In genomic region chr4:31545755-31546154, GRCh38 we compare ENCODE assay signal across 26 cellular contexts.
A peak's percentile ranks its signal among the peaks of the same experiment; 100 is the strongest.
DNase-seq lines count a peak whose midpoint lies in the region; ATAC-seq and TF ChIP-seq lines count a peak whose summit lies in the region.
"Had no signal": no experiment of that assay in that cellular context is flagged by ENCODE, and none has a peak within 500 bp of the region (broad histone marks: within the 10 kb centered on the region; RNA-seq: fewer than 3 reads in every experiment).

No MANE protein-coding gene starts in this region.

- H3K27ac Mint-ChIP-seq in activated CD4-positive, alpha-beta memory T cell treated with anti-CD3 and anti-CD28 coated beads, Interleukin-2, amount 10 ng/mL, durations not matched to agents 7 days and 5 days = no peak overlapping the region
- H3K27ac Mint-ChIP-seq: CD8-positive, alpha-beta T cell; IgD-negative memory B cell had no signal

- H2AFZ ChIP-seq in neuronal stem cell (ENCODE audit: low read length) = peak overlapping the region; percentile 79

- no peak for TF ChIP-seq CTCF in right atrium auricular region (IDR thresholded peaks at IDR 0.05)
- no peak for TF ChIP-seq CTCF in foreskin keratinocyte (conservative IDR thresholded peaks at IDR 0.05)

- no peaks in the 10 kb centered on the region for H3K4me1 ChIP-seq in right atrium auricular region
- no peaks in the 10 kb centered on the region for H3K4me1 ChIP-seq in foreskin keratinocyte
- H3K4me1 ChIP-seq in neuronal stem cell (ENCODE audit: control insufficient read depth in 2 of 2, insufficient read depth in 1 of 2, low read depth in 1 of 2, low read length in 2 of 2) = peaks cover 0 to 4% of the 10 kb centered on the region in 2 donors

- H2AK5ac ChIP-seq in neuronal stem cell (ENCODE audit: low read depth, low read length) = no peak overlapping the region

- no peak overlapping the region for H3K27ac ChIP-seq in right atrium auricular region
- no peak overlapping the region for H3K27ac ChIP-seq in foreskin keratinocyte
- no peak overlapping the region for H3K27ac ChIP-seq in neuronal stem cell (replicated peaks; ENCODE audit: low read length)
- H3K27ac ChIP-seq: C4-2B, HL-60, KMS-11, SK-N-MC had no signal

- H3K27me3 ChIP-seq in right atrium auricular region (no peaks in the 10 kb centered on the region), foreskin keratinocyte (no peaks in the 10 kb centered on the region), neuronal stem cell (ENCODE audit: control insufficient read depth in 3 of 3, insufficient read depth in 3 of 3, low read depth in 1 of 3, low read length in 3 of 3) (no peaks in the 10 kb centered on the region)

- DNase-seq in left ventricle myocardium superior = no peak
- no peak for DNase-seq in right atrium auricular region (ENCODE audit: low spot score)
- DNase-seq in amniotic epithelial cell (ENCODE audit: low read depth) = peak; percentile 46
- DNase-seq in foreskin keratinocyte = peak; percentile 42 to 62
- no peak for DNase-seq in neuronal stem cell (ENCODE audit: low spot score)
- DNase-seq in retina = no peak
- no peak for DNase-seq in activated CD4-positive, alpha-beta memory T cell treated with anti-CD3 and anti-CD28 coated beads, Interleukin-2, amount 10 ng/mL, durations not matched to agents 7 days and 5 days
- DNase-seq: CD8-positive, alpha-beta T cell; DMS 273 treated with DMSO at 0.1 percent for 48 hours; DMS79; EL; GF-D8; NCI-H1092 treated with DMSO at 0.1 percent for 48 hours; NCI-H1436 treated with DMSO at 0.1 percent for 48 hours; NCI-H187 treated with DMSO at 0.1 percent for 48 hours; NCI-H446; NCI-H524 treated with DMSO at 0.1 percent for 48 hours; NCI-H774; PC-3; SHP77 treated with DMSO at 0.1 percent for 48 hours had no signal

- H2BK5ac ChIP-seq in neuronal stem cell (ENCODE audit: low read length) = no peak overlapping the region

- intact Hi-C loops in left ventricle myocardium superior (cut with micrococcal nuclease) = no loop called here

- no peak overlapping the region for H2BK120ac ChIP-seq in neuronal stem cell (ENCODE audit: low read depth, low read length)

- H3K4me1 Mint-ChIP-seq in activated CD4-positive, alpha-beta memory T cell treated with anti-CD3 and anti-CD28 coated beads, Interleukin-2, amount 10 ng/mL, durations not matched to agents 7 days and 5 days = no peaks in the 10 kb centered on the region
- H3K4me1 Mint-ChIP-seq: IgD-negative memory B cell had no signal

- no peak overlapping the region for H4K8ac ChIP-seq in neuronal stem cell (ENCODE audit: low read depth, low read length)

- H3K4me3 ChIP-seq in right atrium auricular region (no peak overlapping the region), neuronal stem cell (ENCODE audit: low read length in 2 of 2) (no peak overlapping the region)
- H3K4me3 ChIP-seq: SK-N-MC had no signal

- no CpG with 5 or more reads among the region's 1 CpG for WGBS in neuronal stem cell (ENCODE audit: extremely low coverage in 2 of 2, insufficient read length in 2 of 2, insufficient replicate concordance in 1 of 2), 2 donors

- no peak overlapping the region for H3K4me2 ChIP-seq in neuronal stem cell (ENCODE audit: insufficient read depth, low read length, poor library complexity, severe bottlenecking)
- H3K4me2 ChIP-seq: KMS-11 had no signal

- H3K18ac ChIP-seq in neuronal stem cell (ENCODE audit: low read length) = no peak overlapping the region

- H3K9me3 ChIP-seq in right atrium auricular region (no peaks in the 10 kb centered on the region), neuronal stem cell (replicated peaks in 1 of 2; ENCODE audit: control insufficient read depth in 2 of 2, insufficient read depth in 1 of 2, low read depth in 1 of 2, low read length in 2 of 2) (no peaks in the 10 kb centered on the region)

- no peak overlapping the region for H3K9ac ChIP-seq in neuronal stem cell (ENCODE audit: low read depth, low read length, poor library complexity)
- H3K9ac ChIP-seq: KMS-11 had no signal

- no peaks in the 10 kb centered on the region for H3K79me1 ChIP-seq in neuronal stem cell (ENCODE audit: low read depth, low read length)

- no peak overlapping the region for H3K4ac ChIP-seq in neuronal stem cell (ENCODE audit: low read length)

- no peaks in the 10 kb centered on the region for H3K36me3 Mint-ChIP-seq in activated CD4-positive, alpha-beta memory T cell treated with anti-CD3 and anti-CD28 coated beads, Interleukin-2, amount 10 ng/mL, durations not matched to agents 7 days and 5 days (ENCODE audit: low read depth)
- H3K36me3 Mint-ChIP-seq: CD8-positive, alpha-beta T cell; IgD-negative memory B cell had no signal

- no peak overlapping the region for H4K91ac ChIP-seq in neuronal stem cell (ENCODE audit: low read depth, low read length, poor library complexity)

- H2BK15ac ChIP-seq in neuronal stem cell (ENCODE audit: low read length) = no peak overlapping the region

- POLR2A ChIA-PET in activated CD4-positive, alpha-beta memory T cell treated with anti-CD3 and anti-CD28 coated beads, Interleukin-2, amount 10 ng/mL, durations not matched to agents 7 days and 5 days (lab: Charles Lee) = no interaction called here

- no peak overlapping the region for H2BK12ac ChIP-seq in neuronal stem cell (ENCODE audit: low read length)

- no peak overlapping the region for H3K14ac ChIP-seq in neuronal stem cell (ENCODE audit: low read length)

- CTCF ChIA-PET in activated CD4-positive, alpha-beta memory T cell treated with anti-CD3 and anti-CD28 coated beads, Interleukin-2, amount 10 ng/mL, durations not matched to agents 7 days and 5 days (lab: Charles Lee) = no interaction called here

- ATAC-seq in left ventricle myocardium superior (peak; percentile 70), foreskin keratinocyte (peak; percentile 76), GM19455 (IDR thresholded peaks at IDR 0.05; ENCODE audit: unreplicated experiment) (no peak)
- ATAC-seq: CD8-positive, alpha-beta T cell; PC-3 had no signal

- no peak overlapping the region for H3K4me3 Mint-ChIP-seq in activated CD4-positive, alpha-beta memory T cell treated with anti-CD3 and anti-CD28 coated beads, Interleukin-2, amount 10 ng/mL, durations not matched to agents 7 days and 5 days
- H3K4me3 Mint-ChIP-seq: CD8-positive, alpha-beta T cell; IgD-negative memory B cell had no signal

- no peaks in the 10 kb centered on the region for H3K36me3 ChIP-seq in right atrium auricular region
- no peaks in the 10 kb centered on the region for H3K36me3 ChIP-seq in neuronal stem cell (replicated peaks in 1 of 2; ENCODE audit: control insufficient read depth in 2 of 2, insufficient read depth in 2 of 2, low read length in 2 of 2)

- H3K27me3 Mint-ChIP-seq in activated CD4-positive, alpha-beta memory T cell treated with anti-CD3 and anti-CD28 coated beads, Interleukin-2, amount 10 ng/mL, durations not matched to agents 7 days and 5 days = no peaks in the 10 kb centered on the region
- H3K27me3 Mint-ChIP-seq: IgD-negative memory B cell had no signal

- no peak overlapping the region for H3K23ac ChIP-seq in neuronal stem cell (ENCODE audit: low read depth, low read length, poor library complexity)

- peaks cover 4% of the 10 kb centered on the region for H3K9me3 Mint-ChIP-seq in activated CD4-positive, alpha-beta memory T cell treated with anti-CD3 and anti-CD28 coated beads, Interleukin-2, amount 10 ng/mL, durations not matched to agents 7 days and 5 days
- H3K9me3 Mint-ChIP-seq: IgD-negative memory B cell had no signal

Comparison
In these comparisons a context has a peak if more than half of its experiments do, and no peak if none do; other contexts are left out.
1. DNase-seq: peak in amniotic epithelial cell (single experiment) and foreskin keratinocyte (2 of 2); none in left ventricle myocardium superior (single experiment), right atrium auricular region (single experiment), neuronal stem cell (single experiment), retina (single experiment) and activated CD4-positive, alpha-beta memory T cell treated with anti-CD3 and anti-CD28 coated beads, Interleukin-2, amount 10 ng/mL, durations not matched to agents 7 days and 5 days (single experiment).